In genomic region chr5:132498152-132498551, GRCh38 we compare ENCODE assay signal across 9 cellular contexts. TPM values are rescaled to one million over a fixed set of nuclear protein-coding genes. Genes with fewer than 3 reads are reported as not detected.
DNase-seq lines count a peak whose midpoint lies in the region; ATAC-seq and TF ChIP-seq lines count a peak whose summit lies in the region.
"Had no signal": no experiment of that assay in that cellular context is flagged by ENCODE, and none has a peak within 500 bp of the region (broad histone marks: within the 10 kb centered on the region; RNA-seq: fewer than 3 reads in every experiment).

No MANE protein-coding gene starts in this region.

- H3K14ac ChIP-seq in IMR-90 (replicated peaks; ENCODE audit: low read depth, low read length): peak overlapping the region; percentile 97

- H3K79me1 ChIP-seq in IMR-90 (ENCODE audit: low read depth in 1 of 2, low read length in 2 of 2): peaks cover 0 to 22% of the 10 kb centered on the region in 2 experiments; a peak in 1 of 4 replicates

- H3K27me3 ChIP-seq in IMR-90 (ENCODE audit: control insufficient read depth, insufficient read depth, low read length): no peaks in the 10 kb centered on the region

- WGBS in IMR-90 (ENCODE audit: extremely low coverage in 2 of 2, insufficient read length in 1 of 2), 2 experiments: 92% methylated on average over 2 of the region's 3 CpGs; no CpG with 5 or more reads in 1 of the 2 experiments

- in situ Hi-C loops in ACHN (cut with HindIII; ENCODE audit: low pct_ligation_motif_present, low pct_unique_long_range_greater_than_20kb, low sequenced_read_pairs) (loop anchor here (25.0 kb wide), 1 partner anchor 111 kb away; no protein-coding TSS in a partner anchor), IMR-90 (cut with MboI; ENCODE audit: low sequenced_read_pairs) (loop anchor here (25.0 kb wide), 1 partner anchor 411 kb away; no protein-coding TSS in a partner anchor)

- H4K91ac ChIP-seq in IMR-90 (ENCODE audit: insufficient read depth, low read depth, low read length): peak overlapping the region; percentile 98

- peak overlapping the region; percentile 99 for H2BK20ac ChIP-seq in IMR-90 (ENCODE audit: low read depth, low read length)

- H3K23ac ChIP-seq in IMR-90 (ENCODE audit: low read depth, low read length): peak overlapping the region; percentile 97

- H3K27ac ChIP-seq in IMR-90 (ENCODE audit: insufficient read depth, low read length) (peak overlapping the region; percentile 96), cingulate gyrus (ENCODE audit: low read depth, low read length) (peak overlapping the region; percentile 1)

- H2AK5ac ChIP-seq in IMR-90 (ENCODE audit: low read depth, low read length): peak overlapping the region; percentile 99

- H3K56ac ChIP-seq in IMR-90 (ENCODE audit: extremely low read depth, insufficient read depth, low read length): peak overlapping the region; percentile 64

- no peak overlapping the region; the same call in 1 of the 2 replicates for H3K9ac ChIP-seq in IMR-90 (ENCODE audit: low read depth, low read length)

- H3K4me2 ChIP-seq in IMR-90 (ENCODE audit: low read depth, low read length): peak overlapping the region; percentile 43

- peak overlapping the region; percentile 70 for H2AK9ac ChIP-seq in IMR-90 (replicated peaks; ENCODE audit: low read depth, low read length, poor library complexity)

- no peak overlapping the region for H3K4me3 ChIP-seq in IMR-90 (ENCODE audit: insufficient read depth, low read depth, low read length)

- H4K5ac ChIP-seq in IMR-90 (ENCODE audit: low read depth, low read length): peak overlapping the region; percentile 87

- H2BK120ac ChIP-seq in IMR-90 (ENCODE audit: low read depth, low read length): peak overlapping the region; percentile 96

- intact Hi-C loops in IMR-90 (cut with micrococcal nuclease): loop anchor here (10.0 kb wide), 1 partner anchor 433 kb away; the partner anchor contains the start of gene IL3

- CTCF ChIA-PET in IMR-90 (lab: Yijun Ruan, JAX): interaction anchor here (5.2 kb wide), 1 partner anchor 111 kb away, joined by 30 read pairs; no protein-coding TSS in a partner anchor

- POLR2A ChIA-PET in IMR-90 (lab: Charles Lee; ENCODE audit: unreplicated experiment): interaction anchor here (0.9 kb wide), 1 partner anchor 8 kb away, joined by 3 read pairs; no protein-coding TSS in a partner anchor

- H2BK15ac ChIP-seq in IMR-90 (ENCODE audit: low read depth, low read length): peak overlapping the region; percentile 99; the same call in 2 of the 3 replicates

- H2BK5ac ChIP-seq in IMR-90 (ENCODE audit: low read depth, low read length, poor library complexity, severe bottlenecking): peak overlapping the region; percentile 96

- TF ChIP-seq RAD21 in IMR-90 (IDR thresholded peaks at IDR 0.05; ENCODE audit: low read length): no peak

- peak overlapping the region; percentile 83 for H2AFZ ChIP-seq in IMR-90 (replicated peaks; ENCODE audit: low read length, poor library complexity)

- peak; percentile 44 for TF ChIP-seq POLR2A in IMR-90 (IDR thresholded peaks at IDR 0.05; ENCODE audit: low read depth, low read length)

- no peak for TF ChIP-seq CTCF in IMR-90 (conservative IDR thresholded peaks at IDR 0.05; ENCODE audit: low read depth, low read length)

- no peaks in the 10 kb centered on the region for H3K36me3 ChIP-seq in IMR-90 (ENCODE audit: control insufficient read depth, insufficient read depth, low read length)

- peak overlapping the region; percentile 99 for H3K4ac ChIP-seq in IMR-90 (ENCODE audit: low read depth, low read length)

- no peak for ATAC-seq in IMR-90 (ENCODE audit: low read depth)
- no peak for ATAC-seq in GM18519 (IDR thresholded peaks at IDR 0.05; ENCODE audit: low FRiP score, unreplicated experiment)
- ATAC-seq in GM21423 (IDR thresholded peaks at IDR 0.05; ENCODE audit: unreplicated experiment): no peak

- peak overlapping the region; percentile 84 to 97 for H4K8ac ChIP-seq in IMR-90 (ENCODE audit: low read depth in 2 of 2, low read length in 2 of 2)

- H3K4me1 ChIP-seq in IMR-90 (ENCODE audit: control insufficient read depth, insufficient read depth, low read length): peaks cover 30% of the 10 kb centered on the region

- H3K9me1 ChIP-seq in IMR-90 (ENCODE audit: insufficient read depth, low read length): peaks cover 46% of the 10 kb centered on the region

- dilution Hi-C loops in IMR-90 (cut with HindIII; ENCODE audit: low sequenced_read_pairs, unreplicated experiment): no loop called here

- H3K18ac ChIP-seq in IMR-90 (ENCODE audit: low read depth, low read length): peak overlapping the region; percentile 92

- no peaks in the 10 kb centered on the region for H4K20me1 ChIP-seq in IMR-90 (ENCODE audit: insufficient read depth, low read length)

- BruUV-seq in IMR-90 (replicated peaks; lab: Mats Ljungman, UMichigan): no TSS peak

- DNase-seq in ACHN: peak; percentile 76
- DNase-seq in IMR-90: peak; percentile 75
- DNase-seq in myocyte (ENCODE audit: low read depth): peak; percentile 93
- no peak for DNase-seq in SIG-M5 (lab: John Stamatoyannopoulos, UW)
- no peak for DNase-seq in NCI-H187 treated with DMSO at 0.1 percent for 48 hours (lab: John Stamatoyannopoulos, UW)

- H3K9me3 ChIP-seq in IMR-90 (ENCODE audit: control insufficient read depth, insufficient read depth, low read length): no peaks in the 10 kb centered on the region

TF ChIP-seq in IMR-90, 13 proteins besides CTCF, POLR2A, EP300 and RAD21:
- TF ChIP-seq CEBPB (IDR thresholded peaks at IDR 0.05; ENCODE audit: low read depth, low read length): peak; percentile 77
- TF ChIP-seq ELK1 (IDR thresholded peaks at IDR 0.05; ENCODE audit: borderline replicate concordance, low read depth, low read length): no peak
- no peak for TF ChIP-seq MXI1 (IDR thresholded peaks at IDR 0.05; ENCODE audit: borderline replicate concordance, low read depth, low read length)
- no peak for TF ChIP-seq RCOR1 (IDR thresholded peaks at IDR 0.05; ENCODE audit: insufficient replicate concordance, low read length)
- no peak for TF ChIP-seq SMC3 (IDR thresholded peaks at IDR 0.05; ENCODE audit: low read depth, low read length)
- TF ChIP-seq USF2 (IDR thresholded peaks at IDR 0.05; ENCODE audit: low read depth, low read length): no peak
- TF ChIP-seq CHD1 (IDR thresholded peaks at IDR 0.05; ENCODE audit: low read depth, low read length): no peak
- TF ChIP-seq NFE2L2 (IDR thresholded peaks at IDR 0.05; ENCODE audit: low read depth, low read length): no peak
- TF ChIP-seq FOS (IDR thresholded peaks at IDR 0.05; ENCODE audit: low read depth, low read length): peak; percentile 31; the same call in 1 of the 2 replicates

RNA-seq across cellular contexts. Expression of gene IRF1, which starts 7.6 kb away (rescaled TPM):
- total RNA-seq in IMR-90 (2012; rRNA removed) (6.9 and 11.1 TPM in 2 replicates), myocyte (9.8 and 11.7 TPM in 2 replicates)
- 16.5 and 18.9 TPM in 2 replicates for polyA plus RNA-seq in IMR-90 (2012; rRNA removed)
- 13.2 and 15.9 TPM in 2 replicates for polyA plus RNA-seq in IMR-90 (2012; cell fraction: cytosol; rRNA removed)
- 25.7 and 30.6 TPM in 2 replicates for polyA plus RNA-seq in IMR-90 (2012; cell fraction: nucleus; rRNA removed; ENCODE audit: low replicate concordance)
- 37.0 TPM for polyA plus RNA-seq in myocyte (2012)

RNA-seq across cellular contexts. Expression of gene IL5, which starts 45.2 kb away (rescaled TPM):
- total RNA-seq in IMR-90 (2012; rRNA removed) (not detected in 2 replicates), myocyte (not detected in 2 replicates)
- not detected in 2 replicates for polyA plus RNA-seq in IMR-90 (2012; rRNA removed)
- not detected in 2 replicates for polyA plus RNA-seq in IMR-90 (2012; cell fraction: cytosol; rRNA removed)
- polyA plus RNA-seq in IMR-90 (2012; cell fraction: nucleus; rRNA removed; ENCODE audit: low replicate concordance): not detected in 2 replicates
- polyA plus RNA-seq in myocyte (2012): not detected
- total RNA-seq: SK-MEL-5 had no signal

RNA-seq across cellular contexts. Expression of gene RAD50, which starts 58.6 kb away (rescaled TPM):
- total RNA-seq in IMR-90 (2012; rRNA removed) (5.2 and 13.3 TPM in 2 replicates), myocyte (21.0 and 25.9 TPM in 2 replicates)
- 6.2 and 7.2 TPM in 2 replicates for polyA plus RNA-seq in IMR-90 (2012; rRNA removed)
- 1.2 and 1.5 TPM in 2 replicates for polyA plus RNA-seq in IMR-90 (2012; cell fraction: cytosol; rRNA removed)
- 1.7 and 11.9 TPM in 2 replicates for polyA plus RNA-seq in IMR-90 (2012; cell fraction: nucleus; rRNA removed; ENCODE audit: low replicate concordance)
- polyA plus RNA-seq in myocyte (2012): 9.9 TPM

Comparison
In these comparisons a context has a peak if more than half of its experiments do, and no peak if none do; other contexts are left out.
1. DNase-seq: peak in ACHN (single experiment), IMR-90 (single experiment) and myocyte (single experiment); none in SIG-M5 (single experiment) and NCI-H187 treated with DMSO at 0.1 percent for 48 hours (single experiment).